In genomic region chr16:78292726-78293380, GRCh38 we compare ENCODE assay signal across 23 cellular contexts.
DNase-seq lines count a peak whose midpoint lies in the region; ATAC-seq and TF ChIP-seq lines count a peak whose summit lies in the region.
"Had no signal": no experiment of that assay in that cellular context is flagged by ENCODE, and none has a peak within 500 bp of the region (broad histone marks: within the 10 kb centered on the region; RNA-seq: fewer than 3 reads in every experiment).

No MANE protein-coding gene starts in this region.

- H3K27me3 Mint-ChIP-seq in activated CD4-positive, alpha-beta T cell treated with anti-CD3 and anti-CD28 coated beads, Interleukin-2, amount 10 ng/mL, durations not matched to agents 24 days and 14 days, result no peaks in the 10 kb centered on the region
- H3K27me3 Mint-ChIP-seq: activated naive CD8-positive, alpha-beta T cell treated with anti-CD3 and anti-CD28 coated beads for 36 hours; CD8-positive, alpha-beta memory T cell; dendritic cell treated with granulocyte-macrophage colony-stimulating factor and Interleukin-4, amounts not matched to agents 40 ng/mL and 50 ng/mL, for 4 days; memory B cell; stimulated activated naive B cell treated with anti-CD40 and anti-IgM and Interleukin-4, amounts not matched to agents 10 μg/mL and 1 μg/mL and 100 μg/mL, for 72 hours; type B pancreatic cell had no signal

- no peaks in the 10 kb centered on the region for H3K4me1 Mint-ChIP-seq in activated CD4-positive, alpha-beta T cell treated with anti-CD3 and anti-CD28 coated beads, Interleukin-2, amount 10 ng/mL, durations not matched to agents 24 days and 14 days
- H3K4me1 Mint-ChIP-seq: activated naive CD8-positive, alpha-beta T cell treated with anti-CD3 and anti-CD28 coated beads for 36 hours; CD8-positive, alpha-beta memory T cell; stimulated activated naive B cell treated with anti-CD40 and anti-IgM and Interleukin-4, amounts not matched to agents 10 μg/mL and 1 μg/mL and 100 μg/mL, for 72 hours had no signal

- no peak for TF ChIP-seq POLR2A in GM18505 (IDR thresholded peaks at IDR 0.05; ENCODE audit: borderline replicate concordance, extremely low read depth, insufficient read depth, insufficient read length)

- peak; percentile 32 for DNase-seq in ACHN
- DNase-seq in NCI-H82 (lab: John Stamatoyannopoulos, UW), result peak; percentile 84
- peak; percentile 75 for DNase-seq in kidney tubule cell (ENCODE audit: low spot score)
- no peak for DNase-seq in omental fat pad (ENCODE audit: low spot score)
- no peak for DNase-seq in activated CD4-positive, alpha-beta T cell treated with anti-CD3 and anti-CD28 coated beads, Interleukin-2, amount 10 ng/mL, durations not matched to agents 24 days and 14 days
- DNase-seq in stimulated activated naive CD4-positive, alpha-beta T cell (lab: John Stamatoyannopoulos, UW), result no peak
- DNase-seq in SW 1271 (lab: John Stamatoyannopoulos, UW), result no peak
- DNase-seq: activated CD8-positive, alpha-beta memory T cell treated with anti-CD3 and anti-CD28 coated beads for 24 hours; activated naive CD8-positive, alpha-beta T cell treated with anti-CD3 and anti-CD28 coated beads for 36 hours; brain microvascular endothelial cell; CD8-positive, alpha-beta memory T cell; gastrocnemius medialis; H7; KBM-7; NCI-H1092; NCI-H69; OCI-M1; stimulated activated naive B cell treated with anti-CD40 and anti-IgM and Interleukin-4, amounts not matched to agents 10 μg/mL and 1 μg/mL and 100 μg/mL, for 72 hours had no signal

- no peaks in the 10 kb centered on the region for H3K9me3 Mint-ChIP-seq in activated CD4-positive, alpha-beta T cell treated with anti-CD3 and anti-CD28 coated beads, Interleukin-2, amount 10 ng/mL, durations not matched to agents 24 days and 14 days
- H3K9me3 Mint-ChIP-seq: memory B cell; stimulated activated naive B cell treated with anti-CD40 and anti-IgM and Interleukin-4, amounts not matched to agents 10 μg/mL and 1 μg/mL and 100 μg/mL, for 72 hours had no signal

- TF ChIP-seq CTCF in omental fat pad (IDR thresholded peaks at IDR 0.05), result no peak

- H3K36me3 Mint-ChIP-seq in activated CD4-positive, alpha-beta T cell treated with anti-CD3 and anti-CD28 coated beads, Interleukin-2, amount 10 ng/mL, durations not matched to agents 24 days and 14 days (ENCODE audit: low read depth), result no peaks in the 10 kb centered on the region

- in situ Hi-C loops in ACHN (cut with HindIII; ENCODE audit: low pct_ligation_motif_present, low pct_unique_long_range_greater_than_20kb, low sequenced_read_pairs), result no loop called here

- ATAC-seq in omental fat pad (ENCODE audit: low FRiP score) (peak; percentile 69), GM18505 (IDR thresholded peaks at IDR 0.05; ENCODE audit: unreplicated experiment) (no peak)
- ATAC-seq: stimulated activated naive B cell treated with anti-CD40 and anti-IgM and Interleukin-4, amounts not matched to agents 10 μg/mL and 1 μg/mL and 100 μg/mL, for 72 hours had no signal

- intact Hi-C loops in activated CD4-positive, alpha-beta T cell treated with anti-CD3 and anti-CD28 coated beads, Interleukin-2, amount 10 ng/mL, durations not matched to agents 24 days and 14 days (cut with micrococcal nuclease), result no loop called here

- H3K4me3 Mint-ChIP-seq in activated CD4-positive, alpha-beta T cell treated with anti-CD3 and anti-CD28 coated beads, Interleukin-2, amount 10 ng/mL, durations not matched to agents 24 days and 14 days, result no peak overlapping the region
- H3K4me3 Mint-ChIP-seq: activated naive CD8-positive, alpha-beta T cell treated with anti-CD3 and anti-CD28 coated beads for 36 hours; CD8-positive, alpha-beta memory T cell; dendritic cell treated with granulocyte-macrophage colony-stimulating factor and Interleukin-4, amounts not matched to agents 40 ng/mL and 50 ng/mL, for 4 days; memory B cell; stimulated activated naive B cell treated with anti-CD40 and anti-IgM and Interleukin-4, amounts not matched to agents 10 μg/mL and 1 μg/mL and 100 μg/mL, for 72 hours; T-helper 1 cell treated with Interleukin-12 subunit alpha and Interleukin-12 subunit beta and Interleukin-4 antibody, amounts not matched to agents 30 μg/mL and 1 μg/mL, for 36 hours; type B pancreatic cell had no signal

- H3K27ac Mint-ChIP-seq in activated CD4-positive, alpha-beta T cell treated with anti-CD3 and anti-CD28 coated beads, Interleukin-2, amount 10 ng/mL, durations not matched to agents 24 days and 14 days, result no peak overlapping the region
- H3K27ac Mint-ChIP-seq: activated naive CD8-positive, alpha-beta T cell treated with anti-CD3 and anti-CD28 coated beads for 36 hours; dendritic cell treated with granulocyte-macrophage colony-stimulating factor and Interleukin-4, amounts not matched to agents 40 ng/mL and 50 ng/mL, for 4 days; memory B cell; stimulated activated naive B cell treated with anti-CD40 and anti-IgM and Interleukin-4, amounts not matched to agents 10 μg/mL and 1 μg/mL and 100 μg/mL, for 72 hours; T-helper 1 cell treated with Interleukin-12 subunit alpha and Interleukin-12 subunit beta and Interleukin-4 antibody, amounts not matched to agents 30 μg/mL and 1 μg/mL, for 36 hours; type B pancreatic cell had no signal

Comparison
In these comparisons a context has a peak if more than half of its experiments do, and no peak if none do; other contexts are left out.
1. DNase-seq: peak in ACHN (single experiment), NCI-H82 (single experiment) and kidney tubule cell (single experiment); none in omental fat pad (single experiment), activated CD4-positive, alpha-beta T cell treated with anti-CD3 and anti-CD28 coated beads, Interleukin-2, amount 10 ng/mL, durations not matched to agents 24 days and 14 days (single experiment), stimulated activated naive CD4-positive, alpha-beta T cell (0 of 6) and SW 1271 (0 of 2).